10 cellular contexts compared by ENCODE assay signal in the genomic region with DNA sequence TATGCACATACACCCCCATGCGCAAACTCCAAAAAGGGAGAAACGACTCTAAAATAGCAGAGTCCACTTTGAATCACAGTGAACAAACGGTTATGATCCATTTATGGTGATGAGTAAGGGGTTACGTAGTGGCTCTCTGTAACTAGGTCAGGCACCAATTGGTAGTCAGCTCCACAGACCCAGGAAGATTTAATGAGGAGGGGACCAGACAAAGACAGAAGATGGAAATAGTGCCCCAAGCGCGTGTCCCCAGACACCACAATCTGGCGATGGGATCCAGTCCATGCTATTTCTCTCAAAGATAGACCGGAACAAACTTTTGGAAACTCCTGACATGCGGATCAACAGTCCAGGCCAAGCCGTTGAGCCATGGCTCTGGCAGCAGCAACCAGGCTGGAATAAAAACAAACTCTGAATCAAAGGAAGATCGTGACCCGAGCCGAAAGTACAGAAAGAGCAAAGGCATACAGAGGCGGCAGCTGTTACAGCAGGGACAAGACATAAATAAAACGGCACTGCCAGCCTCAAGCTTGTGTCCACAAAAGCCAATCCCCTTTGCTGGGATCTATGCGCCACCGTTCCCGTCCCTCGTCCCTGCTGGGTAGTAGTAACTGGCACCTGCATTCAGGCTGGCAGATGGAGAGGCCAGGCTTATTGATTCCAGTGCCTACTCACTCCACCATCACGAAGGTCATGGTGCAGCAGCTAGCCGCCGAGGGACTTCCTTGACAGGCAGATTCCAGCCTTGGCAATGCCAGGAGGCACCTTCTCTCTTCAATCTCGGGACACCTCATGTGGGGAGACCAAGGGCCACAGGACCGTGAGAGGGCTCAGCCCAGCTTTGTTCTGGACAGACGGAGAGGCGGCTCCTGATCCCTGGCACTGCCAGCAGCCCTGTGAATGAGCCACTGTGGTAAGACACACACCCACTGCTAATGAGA. TPM values are rescaled to one million over a fixed set of nuclear protein-coding genes. Genes with fewer than 3 reads are reported as not detected.
DNase-seq lines count a peak whose midpoint lies in the region; TF ChIP-seq lines count a peak whose summit lies in the region.
"Had no signal": no experiment of that assay in that cellular context is flagged by ENCODE, and none has a peak within 500 bp of the region (broad histone marks: within the 10 kb centered on the region; RNA-seq: fewer than 3 reads in every experiment).

No MANE protein-coding gene starts in this region.

- no peaks in the 10 kb centered on the region for H3K9me3 ChIP-seq in ascending aorta

- peaks cover 0 to 3% of the 10 kb centered on the region in 2 donors for H3K36me3 ChIP-seq in ascending aorta

- intact Hi-C loops in ascending aorta (cut with DNase I) (loop anchor here (2.0 kb wide), 1 partner anchor 47 kb away; no protein-coding TSS in a partner anchor), posterior vena cava (cut with DNase I) (no loop called here), CD14-positive monocyte (cut with micrococcal nuclease) (no loop called here)

- TF ChIP-seq CTCF in ascending aorta (IDR thresholded peaks at IDR 0.05) (no peak), CD14-positive monocyte (IDR thresholded peaks at IDR 0.05) (no peak)

- no peaks in the 10 kb centered on the region for H3K4me1 Mint-ChIP-seq in CD14-positive monocyte
- H3K4me1 Mint-ChIP-seq: CD4-positive, CD25-positive, alpha-beta regulatory T cell had no signal

- no peaks in the 10 kb centered on the region for H3K27me3 ChIP-seq in ascending aorta

- no peaks in the 10 kb centered on the region for H3K36me3 Mint-ChIP-seq in CD14-positive monocyte
- H3K36me3 Mint-ChIP-seq: CD4-positive, CD25-positive, alpha-beta regulatory T cell had no signal

- peak overlapping the region in 1 of 7 donors; percentile 45 for H3K27ac Mint-ChIP-seq in CD14-positive monocyte
- H3K27ac Mint-ChIP-seq: CD4-positive, CD25-positive, alpha-beta regulatory T cell had no signal

- H3K4me3 Mint-ChIP-seq in CD14-positive monocyte: no peak overlapping the region
- H3K4me3 Mint-ChIP-seq: CD4-positive, CD25-positive, alpha-beta regulatory T cell had no signal

- H3K27me3 Mint-ChIP-seq in CD14-positive monocyte (ENCODE audit: low read depth in 3 of 3): no peaks in the 10 kb centered on the region
- H3K27me3 Mint-ChIP-seq: CD4-positive, CD25-positive, alpha-beta regulatory T cell had no signal

- no peaks in the 10 kb centered on the region for H3K9me3 Mint-ChIP-seq in CD14-positive monocyte

- peak overlapping the region; percentile 11 to 52 for H3K4me3 ChIP-seq in ascending aorta

- H3K4me1 ChIP-seq in ascending aorta: peaks cover 0 to 24% of the 10 kb centered on the region in 2 donors

- peak; percentile 58 for DNase-seq in AG20443 (ENCODE audit: low spot score)
- DNase-seq in ascending aorta (ENCODE audit: low spot score in 2 of 2): peak; percentile 16 to 79
- DNase-seq in hepatic stellate cell (ENCODE audit: low spot score): peak; percentile 26
- DNase-seq in posterior vena cava (ENCODE audit: low spot score): peak; percentile 85
- DNase-seq in CD14-positive monocyte (ENCODE audit: low spot score): no peak
- DNase-seq in NCI-H1048 (lab: John Stamatoyannopoulos, UW): no peak
- DNase-seq in GM19240 (ENCODE audit: insufficient read length, low spot score): no peak
- no peak for DNase-seq in GDM1 (lab: John Stamatoyannopoulos, UW)
- DNase-seq: activated T-cell treated with anti-CD3 and anti-CD28 coated beads, Interleukin-2, amount 50 U/mL, for 48 hours; CD4-positive, CD25-positive, alpha-beta regulatory T cell had no signal

- peak overlapping the region; percentile 62 to 80 for H3K27ac ChIP-seq in ascending aorta

RNA-seq across cellular contexts. Expression of a gene that starts 50.2 kb away (rescaled TPM):
- total RNA-seq in ascending aorta: 145 TPM
- 10 to 100 TPM; 64.4 to 92.2 TPM for total RNA-seq in posterior vena cava
- not detected for polyA plus RNA-seq in CD14-positive monocyte
- total RNA-seq: CD4-positive, CD25-positive, alpha-beta regulatory T cell had no signal
- polyA plus RNA-seq: CD4-positive, CD25-positive, alpha-beta regulatory T cell had no signal

Comparison
In these comparisons a context has a peak if more than half of its experiments do, and no peak if none do; other contexts are left out.
1. DNase-seq: peak in AG20443 (single experiment), ascending aorta (2 of 2), hepatic stellate cell (single experiment) and posterior vena cava (single experiment); none in CD14-positive monocyte (single experiment), NCI-H1048 (single experiment), GM19240 (single experiment) and GDM1 (single experiment).